Comparison of ENCODE assay signal across 14 cellular contexts in genomic region chr15:44802336-44802735, GRCh38.
DNase-seq lines count a peak whose midpoint lies in the region; ATAC-seq and TF ChIP-seq lines count a peak whose summit lies in the region.
"Had no signal": no experiment of that assay in that cellular context is flagged by ENCODE, and none has a peak within 500 bp of the region (broad histone marks: within the 10 kb centered on the region; RNA-seq: fewer than 3 reads in every experiment).

No MANE protein-coding gene starts in this region.

- H3K27me3 ChIP-seq in uterus: no peaks in the 10 kb centered on the region
- H3K27me3 ChIP-seq: Peyer's patch had no signal

- H3K27ac ChIP-seq in uterus: no peak overlapping the region
- H3K27ac ChIP-seq: Peyer's patch had no signal

- H3K36me3 Mint-ChIP-seq in endothelial cell (ENCODE audit: low read depth, unreplicated experiment): no peaks in the 10 kb centered on the region
- H3K36me3 Mint-ChIP-seq: CD8-positive, alpha-beta T cell had no signal

- TF ChIP-seq POLR2A in GM18505 (IDR thresholded peaks at IDR 0.05; ENCODE audit: borderline replicate concordance, extremely low read depth, insufficient read depth, insufficient read length): no peak
- no peak for TF ChIP-seq POLR2A in uterus (IDR thresholded peaks at IDR 0.05)

- no peaks in the 10 kb centered on the region for H3K4me1 ChIP-seq in uterus
- H3K4me1 ChIP-seq: Peyer's patch had no signal

- peak; percentile 79 for ATAC-seq in GM18505 (IDR thresholded peaks at IDR 0.05; ENCODE audit: unreplicated experiment)
- peak; percentile 66 for ATAC-seq in GM18873 (IDR thresholded peaks at IDR 0.05; ENCODE audit: low FRiP score, unreplicated experiment)
- peak; percentile 55 for ATAC-seq in HG03442 (IDR thresholded peaks at IDR 0.05; ENCODE audit: unreplicated experiment)
- ATAC-seq: CD8-positive, alpha-beta T cell had no signal

- DNase-seq in endothelial cell (ENCODE audit: low spot score): no peak
- no peak for DNase-seq in uterus
- DNase-seq in NCI-H2081 treated with DMSO at 0.1 percent for 48 hours (lab: John Stamatoyannopoulos, UW): no peak
- no peak for DNase-seq in NCI-H345 (lab: John Stamatoyannopoulos, UW)
- DNase-seq: CD8-positive, alpha-beta T cell; NCI-H1092; NCI-H2107; NCI-H69; Peyer's patch; SHP77 had no signal

- no peak overlapping the region for H3K4me3 Mint-ChIP-seq in endothelial cell (ENCODE audit: unreplicated experiment)
- H3K4me3 Mint-ChIP-seq: CD8-positive, alpha-beta T cell; T-helper 1 cell treated with Interleukin-12 subunit alpha and Interleukin-12 subunit beta and Interleukin-4 antibody, amounts not matched to agents 30 μg/mL and 1 μg/mL, for 36 hours had no signal

- TF ChIP-seq CTCF in endothelial cell (IDR thresholded peaks at IDR 0.05; ENCODE audit: unreplicated experiment): no peak
- no peak for TF ChIP-seq CTCF in uterus (IDR thresholded peaks at IDR 0.05)

- H3K27me3 Mint-ChIP-seq in endothelial cell (ENCODE audit: unreplicated experiment): peaks cover 3% of the 10 kb centered on the region

- no peaks in the 10 kb centered on the region for H3K36me3 ChIP-seq in uterus
- H3K36me3 ChIP-seq: Peyer's patch had no signal

- peaks cover 33% of the 10 kb centered on the region for H3K4me1 Mint-ChIP-seq in endothelial cell (ENCODE audit: unreplicated experiment)

- no peak overlapping the region for H3K4me3 ChIP-seq in uterus
- H3K4me3 ChIP-seq: Peyer's patch had no signal

- intact Hi-C loops in uterus (cut with DNase I; ENCODE audit: low total_unique reads): no loop called here

- no peaks in the 10 kb centered on the region for H3K9me3 Mint-ChIP-seq in endothelial cell (ENCODE audit: unreplicated experiment)
- H3K9me3 Mint-ChIP-seq: CD8-positive, alpha-beta T cell; T-helper 1 cell treated with Interleukin-12 subunit alpha and Interleukin-12 subunit beta and Interleukin-4 antibody, amounts not matched to agents 30 μg/mL and 1 μg/mL, for 36 hours had no signal

- peak overlapping the region; percentile 100 for H3K27ac Mint-ChIP-seq in endothelial cell (ENCODE audit: unreplicated experiment)
- H3K27ac Mint-ChIP-seq: CD8-positive, alpha-beta T cell; T-helper 1 cell treated with Interleukin-12 subunit alpha and Interleukin-12 subunit beta and Interleukin-4 antibody, amounts not matched to agents 30 μg/mL and 1 μg/mL, for 36 hours had no signal

- H3K9me3 ChIP-seq in uterus: no peaks in the 10 kb centered on the region
- H3K9me3 ChIP-seq: Peyer's patch had no signal
